In genomic region chr7:152766108-152766507, GRCh38 we compare ENCODE assay signal across 8 cellular contexts. TPM values are rescaled to one million over a fixed set of nuclear protein-coding genes. Genes with fewer than 3 reads are reported as not detected.
DNase-seq lines count a peak whose midpoint lies in the region; ATAC-seq, FAIRE-seq and TF ChIP-seq lines count a peak whose summit lies in the region.
"Not testable (repeated sequence)": the region's sequence is repeated elsewhere in the genome, so short reads cannot be mapped to it uniquely, and the experiment has no call there.

No MANE protein-coding gene starts in this region.

- H3K14ac ChIP-seq in trophoblast cell (ENCODE audit: low read length) = not testable (repeated sequence)

- not testable (repeated sequence) for TF ChIP-seq EP300 in A549 (IDR thresholded peaks at IDR 0.05); K562 (IDR thresholded peaks at IDR 0.05; ENCODE audit: low read length)

- ATAC-seq in A549 (peak; percentile 34 to 45; a peak in 2 of 6 replicates), K562 (peak; percentile 30; the same call in 2 of the 3 replicates), Right ventricle myocardium superior (ENCODE audit: poor library complexity) (peak; percentile 52), right cardiac atrium (peak; percentile 48 to 50)
- ATAC-seq in thoracic aorta (ENCODE audit: insufficient number of reproducible peaks, low FRiP score, low read depth) = not testable (repeated sequence)

- not testable (repeated sequence) for H4K12ac ChIP-seq in trophoblast cell (ENCODE audit: low read depth, low read length)

- H3K79me2 ChIP-seq in K562 (ENCODE audit: control insufficient read depth, insufficient read depth, low read length) = peaks cover 49% of the 10 kb centered on the region
- not testable (repeated sequence) for H3K79me2 ChIP-seq in endothelial cell of umbilical vein (ENCODE audit: control insufficient read depth, insufficient read depth, low read length); trophoblast cell (ENCODE audit: control insufficient read depth, insufficient read depth, low read length, poor library complexity)

- not testable (repeated sequence) for H3K18ac ChIP-seq in trophoblast cell (ENCODE audit: low read length)

- not testable (repeated sequence) for H2BK12ac ChIP-seq in trophoblast cell (ENCODE audit: low read length)

- not testable (repeated sequence) for H4K20me1 ChIP-seq in K562 (replicated peaks; ENCODE audit: control insufficient read depth, insufficient read depth, low read length); endothelial cell of umbilical vein (replicated peaks; ENCODE audit: control insufficient read depth, extremely low read depth, insufficient read depth, low read length)

- not testable (repeated sequence) for H3K79me1 ChIP-seq in trophoblast cell (ENCODE audit: low read length)

- H3K4me2 ChIP-seq in A549; K562 (ENCODE audit: insufficient read depth, low read length); trophoblast cell (ENCODE audit: low read length): not testable (repeated sequence)
- H3K4me2 ChIP-seq in endothelial cell of umbilical vein (ENCODE audit: insufficient read depth, low read length) = peak overlapping the region; percentile 24

- not testable (repeated sequence) for H3K4ac ChIP-seq in trophoblast cell (ENCODE audit: low read depth, low read length)

- not testable (repeated sequence) for TF ChIP-seq RAD21 in A549 (conservative IDR thresholded peaks at IDR 0.05 in 1 of 2, IDR thresholded peaks at IDR 0.05 in 1 of 2); K562 (CRISPR knock-in tag; conservative IDR thresholded peaks at IDR 0.05 in 1 of 2, IDR thresholded peaks at IDR 0.05 in 1 of 2)

- DNase-seq in A549 (ENCODE audit: low read depth in 1 of 2, low spot score in 1 of 2); K562 (ENCODE audit: extremely low read depth in 1 of 4, low spot score in 3 of 4); Right ventricle myocardium superior; right cardiac atrium; thoracic aorta (ENCODE audit: low spot score): not testable (repeated sequence)
- DNase-seq in NCI-H2227 (lab: John Stamatoyannopoulos, UW; ENCODE audit: unreplicated experiment) = peak; percentile 21
- peak; percentile 24 for DNase-seq in endothelial cell of umbilical vein (ENCODE audit: low read depth, low spot score)
- peak; percentile 88 to 92 for DNase-seq in trophoblast cell

- not testable (repeated sequence) for TF ChIP-seq POLR2A in A549 (IDR thresholded peaks at IDR 0.05; ENCODE audit: low read length); K562 (conservative IDR thresholded peaks at IDR 0.05); endothelial cell of umbilical vein (IDR thresholded peaks at IDR 0.05; ENCODE audit: low read depth, low read length)

- H3K36me3 ChIP-seq in K562 (ENCODE audit: control insufficient read depth, insufficient read depth, low read length); endothelial cell of umbilical vein (ENCODE audit: control insufficient read depth in 2 of 2, extremely low read depth in 1 of 2, insufficient read depth in 2 of 2, low read length in 2 of 2); trophoblast cell (ENCODE audit: control insufficient read depth in 1 of 2, insufficient read depth in 2 of 2, low read length in 2 of 2); thoracic aorta: not testable (repeated sequence)

- H3K27me3 ChIP-seq in K562 (ENCODE audit: control insufficient read depth in 2 of 2, insufficient read depth in 2 of 2, low read length in 2 of 2); endothelial cell of umbilical vein (ENCODE audit: control insufficient read depth in 2 of 2, insufficient read depth in 2 of 2, low read length in 2 of 2); right cardiac atrium (ENCODE audit: control insufficient read depth, insufficient read depth); trophoblast cell (ENCODE audit: insufficient read depth, low read length); thoracic aorta (replicated peaks; ENCODE audit: insufficient read depth): not testable (repeated sequence)

- not testable (repeated sequence) for H3K4me3 ChIP-seq in A549; K562; endothelial cell of umbilical vein (replicated peaks in 1 of 3; ENCODE audit: insufficient read depth in 1 of 3, low read depth in 1 of 3, low read length in 3 of 3); right cardiac atrium (ENCODE audit: low read length); trophoblast cell (ENCODE audit: low read depth, low read length)
- H3K4me3 ChIP-seq in thoracic aorta = peak overlapping the region; percentile 19

- H3K9me3 ChIP-seq in A549; K562 (replicated peaks; ENCODE audit: control insufficient read depth, insufficient read depth, low read depth, low read length); endothelial cell of umbilical vein (replicated peaks; ENCODE audit: control insufficient read depth, insufficient read depth, low read length); right cardiac atrium (ENCODE audit: control insufficient read depth, low read length); trophoblast cell (ENCODE audit: insufficient read depth, low read depth, low read length); thoracic aorta: not testable (repeated sequence)

- H2AFZ ChIP-seq in K562 (ENCODE audit: low read depth, low read length); trophoblast cell (ENCODE audit: insufficient read depth, low read length, poor library complexity): not testable (repeated sequence)
- peak overlapping the region; percentile 75 for H2AFZ ChIP-seq in endothelial cell of umbilical vein (ENCODE audit: low read depth, low read length)

- H3K27ac ChIP-seq in A549; K562 (ENCODE audit: extremely low read depth, low read depth, low read length); endothelial cell of umbilical vein (ENCODE audit: insufficient read depth, low read depth, low read length); right cardiac atrium (ENCODE audit: low read length); trophoblast cell (ENCODE audit: low read depth, low read length); thoracic aorta: not testable (repeated sequence)

- H3K9ac ChIP-seq in K562 (ENCODE audit: insufficient read depth in 1 of 2, low read depth in 2 of 2, low read length in 2 of 2); endothelial cell of umbilical vein (replicated peaks; ENCODE audit: extremely low read depth, insufficient read depth, low read length); trophoblast cell (ENCODE audit: low read length): not testable (repeated sequence)

- H3K9me1 ChIP-seq in K562 (ENCODE audit: control insufficient read depth, insufficient read depth, low read length); endothelial cell of umbilical vein (replicated peaks; ENCODE audit: control insufficient read depth, extremely low read depth, insufficient read depth, low read length): not testable (repeated sequence)

- in situ Hi-C loops in K562 (cut with MboI) = not testable (repeated sequence)

- POLR2A ChIA-PET in A549 (lab: Yijun Ruan, JAX); K562 (lab: Yijun Ruan, JAX); endothelial cell of umbilical vein (lab: Charles Lee): not testable (repeated sequence)

- intact Hi-C loops in K562 (cut with micrococcal nuclease); endothelial cell of umbilical vein (cut with micrococcal nuclease); Right ventricle myocardium superior (cut with DNase I); right cardiac atrium (cut with DNase I): not testable (repeated sequence)

- 89% methylated on average over 10 of the region's 10 CpGs for WGBS in A549 (ENCODE audit: missing lambda C conversion rate)
- WGBS in K562 (ENCODE audit: insufficient coverage, low coverage, missing lambda C conversion rate) = 76% methylated on average over 10 of the region's 10 CpGs
- 36% methylated on average over 10 of the region's 10 CpGs for WGBS in right cardiac atrium
- WGBS in trophoblast cell (ENCODE audit: extremely low coverage, insufficient coverage, insufficient read length) = no CpG with 5 or more reads among the region's 10 CpGs

- not testable (repeated sequence) for H2BK120ac ChIP-seq in trophoblast cell (ENCODE audit: insufficient read depth, low read length, poor library complexity)

- not testable (repeated sequence) for TF ChIP-seq CTCF in A549 (IDR thresholded peaks at IDR 0.05); K562 (IDR thresholded peaks at IDR 0.05 in 2 of 3, conservative IDR thresholded peaks at IDR 0.05 in 1 of 3; ENCODE audit: insufficient read depth in 2 of 3, low read depth in 1 of 3, low read length in 3 of 3); endothelial cell of umbilical vein (IDR thresholded peaks at IDR 0.05; ENCODE audit: extremely low read depth in 1 of 2, insufficient read depth in 1 of 2, low read depth in 1 of 2, low read length in 2 of 2); thoracic aorta (IDR thresholded peaks at IDR 0.05)

- H2AK5ac ChIP-seq in trophoblast cell (ENCODE audit: low read length) = not testable (repeated sequence)

- not testable (repeated sequence) for BruUV-seq in K562 (replicated peaks; lab: Mats Ljungman, UMichigan); endothelial cell of umbilical vein (replicated peaks; lab: Mats Ljungman, UMichigan)

- H4K91ac ChIP-seq in trophoblast cell (ENCODE audit: low read depth, low read length) = not testable (repeated sequence)

- H4K8ac ChIP-seq in trophoblast cell (ENCODE audit: low read depth, low read length) = not testable (repeated sequence)

- not testable (repeated sequence) for H2BK5ac ChIP-seq in trophoblast cell (ENCODE audit: low read depth, low read length, poor library complexity)

- CTCF ChIA-PET in A549 (lab: Yijun Ruan, JAX); K562 (lab: Yijun Ruan, JAX; ENCODE audit: low intra/inter-chr PET ratio); endothelial cell of umbilical vein (lab: Charles Lee): not testable (repeated sequence)

- FAIRE-seq in A549 (lab: Jason Lieb, UNC); K562 (lab: Jason Lieb, UNC); endothelial cell of umbilical vein (lab: Jason Lieb, UNC): not testable (repeated sequence)

- H3K4me1 ChIP-seq in A549; K562 (replicated peaks in 1 of 2; ENCODE audit: control insufficient read depth in 2 of 2, insufficient read depth in 2 of 2, low read length in 2 of 2); endothelial cell of umbilical vein (ENCODE audit: control insufficient read depth, extremely low read depth, insufficient read depth, low read length); right cardiac atrium (ENCODE audit: control insufficient read depth, insufficient read depth, low read length); trophoblast cell (ENCODE audit: control insufficient read depth in 1 of 2, insufficient read depth in 2 of 2, low read length in 2 of 2); thoracic aorta (ENCODE audit: control insufficient read depth in 1 of 2, low read depth in 2 of 2): not testable (repeated sequence)

- dilution Hi-C loops in endothelial cell of umbilical vein (cut with MboI; ENCODE audit: extremely low pct_ligation_motif_present, low sequenced_read_pairs) = not testable (repeated sequence)

- H3K23ac ChIP-seq in trophoblast cell (ENCODE audit: low read length) = not testable (repeated sequence)

RNA-seq across cellular contexts. Expression of gene ACTR3B, which starts 6.6 kb away (rescaled TPM):
- 12.3 and 13.6 TPM in 2 replicates for polyA plus RNA-seq in A549 (2011; rRNA removed)
- polyA plus RNA-seq in A549 (2012; cell fraction: cytosol; rRNA removed) = 10.0 and 10.7 TPM in 2 replicates
- polyA plus RNA-seq in A549 (2012; cell fraction: nucleus; rRNA removed) = 9.7 and 12.6 TPM in 2 replicates
- 8.2 to 8.7 TPM (median 8.6 TPM) in 3 replicates for polyA plus RNA-seq in A549 (2017; fragmentation: RNase III; extraction: RNeasy Plus Mini Kit Qiagen cat#74134 plus additional on column Dnase treatment)
- polyA minus RNA-seq in A549 (2011; rRNA and poly(A)+ RNA removed) = 6.9 and 8.6 TPM in 2 replicates
- total RNA-seq in K562 (2011; cell fraction: chromatin; rRNA removed; ENCODE audit: low replicate concordance) = 64.2 and 84.6 TPM in 2 replicates
- total RNA-seq in K562 (2011; cell fraction: nucleolus; rRNA removed) = 34.0 and 34.7 TPM in 2 replicates
- 55.1 and 61.2 TPM in 2 replicates for total RNA-seq in K562 (2011; cell fraction: nucleoplasm; rRNA removed)
- 11.4 and 12.4 TPM in 2 replicates for total RNA-seq in K562 (2014; rRNA removed)
- 19.7 and 21.3 TPM in 2 replicates for total RNA-seq in K562 (2014; rRNA removed; fragmentation: Illumina TruSeq; extraction: Trizol)
- total RNA-seq in K562 (2015; rRNA removed; fragmentation: Illumina TruSeq; extraction: Trizol) = 17.8 and 19.7 TPM in 2 replicates
- total RNA-seq in K562 (2021) = 24.4 and 24.8 TPM in 2 replicates
- 17.5 and 30.8 TPM in 2 replicates for polyA plus RNA-seq in K562 (2011; rRNA removed)
- 18.8 and 22.4 TPM in 2 replicates for polyA plus RNA-seq in K562 (2011; cell fraction: cytosol; rRNA removed)
- 25.9 and 29.1 TPM in 2 replicates for polyA plus RNA-seq in K562 (2011; cell fraction: nucleus; rRNA removed)
- 9.8 and 16.1 TPM in 2 replicates for polyA plus RNA-seq in K562 (2012)
- 24.8 and 25.7 TPM in 2 replicates for polyA plus RNA-seq in K562 (2014; fragmentation: Illumina TruSeq; extraction: Trizol)
- polyA plus RNA-seq in K562 (2014; fragmentation: Nextera tagmentation; extraction: Ambion mirVana) = 1 to 10 TPM; 5.0 to 5.4 TPM
- 24.1 and 28.6 TPM in 2 replicates for polyA plus RNA-seq in K562 (2014; rRNA removed)
- polyA minus RNA-seq in K562 (2011; rRNA and poly(A)+ RNA removed) = 33.8 and 39.2 TPM in 2 replicates
- polyA minus RNA-seq in K562 (2011; cell fraction: cytosol; rRNA and poly(A)+ RNA removed) = 9.5 and 14.7 TPM in 2 replicates
- polyA minus RNA-seq in K562 (2011; cell fraction: nucleus; rRNA and poly(A)+ RNA removed) = 32.0 and 32.6 TPM in 2 replicates
- total RNA-seq in endothelial cell of umbilical vein = 7.9 and 8.7 TPM in 2 replicates
- 5.7 and 5.8 TPM in 2 replicates for polyA plus RNA-seq in endothelial cell of umbilical vein
- polyA plus RNA-seq in endothelial cell of umbilical vein (2011; cell fraction: cytosol; rRNA removed) = 5.9 and 7.2 TPM in 2 replicates
- 11.6 and 14.0 TPM in 2 replicates for polyA plus RNA-seq in endothelial cell of umbilical vein (2011; cell fraction: nucleus; rRNA removed)
- polyA plus RNA-seq in endothelial cell of umbilical vein (2012) = 3.6 and 4.7 TPM in 2 replicates
- polyA minus RNA-seq in endothelial cell of umbilical vein = 5.0 and 8.9 TPM in 2 replicates
- 12.8 TPM for polyA minus RNA-seq in endothelial cell of umbilical vein (2011; cell fraction: cytosol; rRNA and poly(A)+ RNA removed)
- 10.2 and 14.4 TPM in 2 replicates for polyA minus RNA-seq in endothelial cell of umbilical vein (2011; cell fraction: nucleus; rRNA and poly(A)+ RNA removed)
- total RNA-seq in Right ventricle myocardium superior = 8.1 TPM
- total RNA-seq in right cardiac atrium = 1 to 10 TPM; 4.5 to 9.9 (median 5.8) TPM
- polyA plus RNA-seq in right cardiac atrium = 3.3 TPM
- 6.0 and 6.2 TPM in 2 replicates for polyA plus RNA-seq in trophoblast cell (2013)
- total RNA-seq in thoracic aorta = 1 to 10 TPM; 1.4 to 7.1 TPM
